1 cellular context compared by ENCODE assay signal in the genomic region with DNA sequence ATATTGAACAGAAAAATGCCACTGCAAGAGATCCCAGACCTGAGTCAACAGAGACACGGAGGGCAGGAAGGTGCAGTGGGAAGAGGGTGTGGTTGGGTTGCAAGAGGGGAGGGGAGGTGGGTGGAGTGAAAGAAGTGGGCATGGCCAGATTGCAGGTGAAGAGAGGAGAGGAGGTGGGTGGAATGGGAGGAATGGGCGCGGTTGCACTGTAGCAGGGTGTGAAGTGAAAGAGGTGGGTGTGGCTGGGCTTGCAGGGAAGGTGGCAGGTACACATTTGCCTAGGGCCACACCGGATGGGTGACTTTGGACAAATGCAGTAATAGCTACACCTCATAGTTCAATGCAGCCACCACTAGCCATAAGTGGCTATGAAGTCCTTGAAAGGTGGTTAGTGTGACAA.
TF ChIP-seq lines count a peak whose summit lies in the region.

No MANE protein-coding gene starts in this region.

TF ChIP-seq in GM23338, 12 proteins besides CTCF, POLR2A, EP300 and RAD21 (continued from another document):
- TF ChIP-seq, protein P1, sequence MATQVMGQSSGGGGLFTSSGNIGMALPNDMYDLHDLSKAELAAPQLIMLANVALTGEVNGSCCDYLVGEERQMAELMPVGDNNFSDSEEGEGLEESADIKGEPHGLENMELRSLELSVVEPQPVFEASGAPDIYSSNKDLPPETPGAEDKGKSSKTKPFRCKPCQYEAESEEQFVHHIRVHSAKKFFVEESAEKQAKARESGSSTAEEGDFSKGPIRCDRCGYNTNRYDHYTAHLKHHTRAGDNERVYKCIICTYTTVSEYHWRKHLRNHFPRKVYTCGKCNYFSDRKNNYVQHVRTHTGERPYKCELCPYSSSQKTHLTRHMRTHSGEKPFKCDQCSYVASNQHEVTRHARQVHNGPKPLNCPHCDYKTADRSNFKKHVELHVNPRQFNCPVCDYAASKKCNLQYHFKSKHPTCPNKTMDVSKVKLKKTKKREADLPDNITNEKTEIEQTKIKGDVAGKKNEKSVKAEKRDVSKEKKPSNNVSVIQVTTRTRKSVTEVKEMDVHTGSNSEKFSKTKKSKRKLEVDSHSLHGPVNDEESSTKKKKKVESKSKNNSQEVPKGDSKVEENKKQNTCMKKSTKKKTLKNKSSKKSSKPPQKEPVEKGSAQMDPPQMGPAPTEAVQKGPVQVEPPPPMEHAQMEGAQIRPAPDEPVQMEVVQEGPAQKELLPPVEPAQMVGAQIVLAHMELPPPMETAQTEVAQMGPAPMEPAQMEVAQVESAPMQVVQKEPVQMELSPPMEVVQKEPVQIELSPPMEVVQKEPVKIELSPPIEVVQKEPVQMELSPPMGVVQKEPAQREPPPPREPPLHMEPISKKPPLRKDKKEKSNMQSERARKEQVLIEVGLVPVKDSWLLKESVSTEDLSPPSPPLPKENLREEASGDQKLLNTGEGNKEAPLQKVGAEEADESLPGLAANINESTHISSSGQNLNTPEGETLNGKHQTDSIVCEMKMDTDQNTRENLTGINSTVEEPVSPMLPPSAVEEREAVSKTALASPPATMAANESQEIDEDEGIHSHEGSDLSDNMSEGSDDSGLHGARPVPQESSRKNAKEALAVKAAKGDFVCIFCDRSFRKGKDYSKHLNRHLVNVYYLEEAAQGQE (IDR thresholded peaks at IDR 0.05; ENCODE audit: unreplicated experiment), result no peak
- TF ChIP-seq STAT1 (IDR thresholded peaks at IDR 0.05; ENCODE audit: unreplicated experiment), result no peak
- no peak for TF ChIP-seq NANOG (IDR thresholded peaks at IDR 0.05; ENCODE audit: borderline replicate concordance)
- TF ChIP-seq EZH2 (IDR thresholded peaks at IDR 0.05; ENCODE audit: low read depth, unreplicated experiment), result no peak
- TF ChIP-seq ZNF331 (CRISPR knock-in tag; IDR thresholded peaks at IDR 0.05; ENCODE audit: low read depth), result no peak
- no peak for TF ChIP-seq ZNF114 (CRISPR knock-in tag; IDR thresholded peaks at IDR 0.05)
- no peak for TF ChIP-seq CREB1 (CRISPR knock-in tag; IDR thresholded peaks at IDR 0.05; ENCODE audit: low read depth)
- TF ChIP-seq POLR2AphosphoS5 (IDR thresholded peaks at IDR 0.05; ENCODE audit: low read depth), result no peak
- no peak for TF ChIP-seq EZH2phosphoT487 (IDR thresholded peaks at IDR 0.05; ENCODE audit: unreplicated experiment)
- no peak for TF ChIP-seq JUNB (IDR thresholded peaks at IDR 0.05; ENCODE audit: unreplicated experiment)
